9 cellular contexts compared by ENCODE assay signal in genomic region chr2:120669121-120669952, GRCh38.
DNase-seq lines count a peak whose midpoint lies in the region; ATAC-seq and TF ChIP-seq lines count a peak whose summit lies in the region.
"Had no signal": no experiment of that assay in that cellular context is flagged by ENCODE, and none has a peak within 500 bp of the region (broad histone marks: within the 10 kb centered on the region; RNA-seq: fewer than 3 reads in every experiment).

No MANE protein-coding gene starts in this region.

- in situ Hi-C loops in brain microvascular endothelial cell (cut with HindIII; ENCODE audit: low pct_ligation_motif_present, low sequenced_read_pairs) (no loop called here), G401 (cut with HindIII; ENCODE audit: low sequenced_read_pairs) (no loop called here)

- no peak overlapping the region for H3K27ac Mint-ChIP-seq in activated T-helper 17 cell treated with anti-CD3 and anti-CD28 coated beads, Interleukin-2, amount 50 U/mL, for 72 hours

- H3K18ac ChIP-seq in mesendoderm (ENCODE audit: low read length), result no peak overlapping the region

- no peak for TF ChIP-seq POLR2A in vagina (IDR thresholded peaks at IDR 0.05)

- H4K5ac ChIP-seq in mesendoderm (ENCODE audit: low read length), result no peak overlapping the region

- no peaks in the 10 kb centered on the region for H3K79me1 ChIP-seq in mesendoderm (ENCODE audit: low read length)

- no peak overlapping the region for H2BK5ac ChIP-seq in mesendoderm (ENCODE audit: low read length)

- peak; percentile 70 for TF ChIP-seq CTCF in brain microvascular endothelial cell (IDR thresholded peaks at IDR 0.05; ENCODE audit: low read depth, low read length, missing control alignments)
- TF ChIP-seq CTCF in vagina (IDR thresholded peaks at IDR 0.05), result no peak

- H3K36me3 Mint-ChIP-seq in activated T-helper 17 cell treated with anti-CD3 and anti-CD28 coated beads, Interleukin-2, amount 50 U/mL, for 72 hours (ENCODE audit: low read depth), result no peaks in the 10 kb centered on the region

- no peak overlapping the region for H3K23ac ChIP-seq in mesendoderm (ENCODE audit: low read length)

- H2AK5ac ChIP-seq in mesendoderm (ENCODE audit: low read length), result no peak overlapping the region

- no peak overlapping the region for H2BK120ac ChIP-seq in mesendoderm (ENCODE audit: low read depth, low read length)

- H3K9ac ChIP-seq in mesendoderm (ENCODE audit: low read length), result peak overlapping the region; percentile 36

- no peak overlapping the region for H3K4me3 ChIP-seq in brain microvascular endothelial cell (ENCODE audit: low read depth, low read length)
- no peak overlapping the region for H3K4me3 ChIP-seq in mesendoderm (ENCODE audit: low read length)
- no peak overlapping the region for H3K4me3 ChIP-seq in vagina

- H3K56ac ChIP-seq in mesendoderm (ENCODE audit: low read length), result peak overlapping the region; percentile 56

- no peaks in the 10 kb centered on the region for H3K9me3 ChIP-seq in vagina

- no peak overlapping the region for H3K4me2 ChIP-seq in mesendoderm (ENCODE audit: low read length)

- H2BK15ac ChIP-seq in mesendoderm (replicated peaks; ENCODE audit: low read depth), result no peak overlapping the region

- no peak overlapping the region for H3K4me3 Mint-ChIP-seq in activated T-helper 17 cell treated with anti-CD3 and anti-CD28 coated beads, Interleukin-2, amount 50 U/mL, for 72 hours

- H3K36me3 ChIP-seq in brain microvascular endothelial cell (replicated peaks) (no peaks in the 10 kb centered on the region), mesendoderm (ENCODE audit: control insufficient read depth, insufficient read depth, low read length) (no peaks in the 10 kb centered on the region), vagina (no peaks in the 10 kb centered on the region)

- DNase-seq in DMS53 treated with DMSO at 0.1 percent for 48 hours (lab: John Stamatoyannopoulos, UW; ENCODE audit: unreplicated experiment) (peak; percentile 67), NCI-H1092 (lab: John Stamatoyannopoulos, UW) (peak; percentile 7), brain microvascular endothelial cell (no peak), mesendoderm (peak; percentile 85), vagina (ENCODE audit: extremely low spot score in 2 of 2) (no peak), G401 (ENCODE audit: low spot score) (no peak)
- DNase-seq: GOT3 had no signal

- intact Hi-C loops in vagina (cut with DNase I), result no loop called here

- H3K27ac ChIP-seq in brain microvascular endothelial cell (no peak overlapping the region), mesendoderm (ENCODE audit: low read depth, low read length) (no peak overlapping the region), vagina (no peak overlapping the region)

- peaks cover 13% of the 10 kb centered on the region for H3K9me3 Mint-ChIP-seq in activated T-helper 17 cell treated with anti-CD3 and anti-CD28 coated beads, Interleukin-2, amount 50 U/mL, for 72 hours

- no peaks in the 10 kb centered on the region for H3K27me3 ChIP-seq in brain microvascular endothelial cell (replicated peaks)
- no peaks in the 10 kb centered on the region for H3K27me3 ChIP-seq in mesendoderm (ENCODE audit: insufficient read depth, low read length, poor library complexity)
- no peaks in the 10 kb centered on the region for H3K27me3 ChIP-seq in vagina

- H3K4me1 ChIP-seq in mesendoderm (ENCODE audit: control insufficient read depth, low read depth, low read length) (no peaks in the 10 kb centered on the region), vagina (no peaks in the 10 kb centered on the region)

- no peak overlapping the region for H3K4ac ChIP-seq in mesendoderm (ENCODE audit: low read depth, low read length)

- no peak overlapping the region for H4K8ac ChIP-seq in mesendoderm (ENCODE audit: low read depth, low read length)

- no peaks in the 10 kb centered on the region for H3K4me1 Mint-ChIP-seq in activated T-helper 17 cell treated with anti-CD3 and anti-CD28 coated beads, Interleukin-2, amount 50 U/mL, for 72 hours

- peaks cover 31% of the 10 kb centered on the region for H3K27me3 Mint-ChIP-seq in activated T-helper 17 cell treated with anti-CD3 and anti-CD28 coated beads, Interleukin-2, amount 50 U/mL, for 72 hours

- H3K79me2 ChIP-seq in mesendoderm (ENCODE audit: control insufficient read depth, insufficient read depth, low read length), result no peaks in the 10 kb centered on the region

- no peak for ATAC-seq in activated T-helper 17 cell treated with anti-CD3 and anti-CD28 coated beads, Interleukin-2, amount 50 U/mL, for 72 hours (replicated peaks)
- ATAC-seq in GM18861 (IDR thresholded peaks at IDR 0.05; ENCODE audit: unreplicated experiment), result no peak

- WGBS in mesendoderm (ENCODE audit: extremely low coverage, insufficient coverage, low lambda C conversion rate), result no CpG with 5 or more reads among the region's 23 CpGs

Comparison
In these comparisons a context has a peak if more than half of its experiments do, and no peak if none do; other contexts are left out.
1. DNase-seq: peak in DMS53 treated with DMSO at 0.1 percent for 48 hours (single experiment), NCI-H1092 (single experiment) and mesendoderm (single experiment); none in brain microvascular endothelial cell (single experiment), vagina (0 of 2) and G401 (single experiment).